In genomic region chr16:3460585-3460984, GRCh38 we compare ENCODE assay signal across 1 cellular context.
TF ChIP-seq lines count a peak whose summit lies in the region.

No MANE protein-coding gene starts in this region.

TF ChIP-seq in A549, 52 proteins besides CTCF, POLR2A, EP300 and RAD21:
- TF ChIP-seq JUN (IDR thresholded peaks at IDR 0.05) (no peak), MAFK (IDR thresholded peaks at IDR 0.05; ENCODE audit: partially characterized antibody) (peak; percentile 72)
